Comparison of ENCODE assay signal across 8 cellular contexts in the genomic region with DNA sequence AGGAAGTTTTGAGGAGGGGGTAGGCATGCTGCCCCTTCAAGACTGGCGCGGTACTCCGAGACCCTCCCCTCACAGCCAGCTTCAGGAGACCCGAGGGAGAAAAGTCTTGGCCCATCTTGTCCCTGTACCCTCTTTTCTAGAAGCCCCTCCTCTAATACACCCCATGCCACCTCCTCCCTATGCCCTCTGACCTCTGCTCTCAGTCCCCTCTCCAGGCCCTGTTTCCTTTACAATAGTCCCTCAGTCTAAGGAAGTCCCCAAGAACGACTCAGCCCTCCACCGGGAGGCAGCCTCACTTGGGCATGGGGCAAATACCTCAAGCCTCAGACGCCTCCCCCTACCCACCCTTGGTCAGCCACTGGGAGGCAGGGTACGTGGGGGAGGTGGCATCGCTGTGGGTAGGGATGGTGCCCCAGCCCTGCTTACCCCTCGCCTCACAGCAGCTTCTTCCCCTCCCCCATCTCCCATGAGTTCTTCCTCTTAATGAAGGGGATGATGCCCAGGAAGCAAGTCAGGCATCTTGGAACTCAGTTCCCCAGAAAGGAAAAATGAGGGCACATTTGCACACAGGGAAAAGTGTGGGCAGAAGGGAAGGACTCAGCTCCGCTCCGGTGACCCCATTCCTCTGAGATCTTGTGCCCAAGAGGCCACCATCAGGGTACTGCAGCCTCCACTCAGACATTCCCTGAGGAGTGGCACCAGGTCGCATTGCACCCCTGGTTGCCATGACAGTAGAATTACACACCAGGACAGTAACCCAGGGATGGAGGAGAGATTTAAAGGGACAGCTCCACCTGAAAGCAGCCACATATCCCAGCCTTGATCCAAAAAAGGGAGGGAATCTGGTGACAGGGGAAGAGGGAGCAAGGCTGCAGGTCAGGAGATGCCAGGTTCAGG. TPM values are rescaled to one million over a fixed set of nuclear protein-coding genes. Genes with fewer than 3 reads are reported as not detected.
DNase-seq lines count a peak whose midpoint lies in the region; ATAC-seq and TF ChIP-seq lines count a peak whose summit lies in the region.

No MANE protein-coding gene starts in this region.

- BruUV-seq in A673 (replicated peaks; lab: Mats Ljungman, UMichigan) = no TSS peak

- CTCF ChIA-PET in A673 (lab: Charles Lee) = interaction anchor here (0.6 kb wide), 2 partner anchors 240 to 310 kb away, joined by 4 to 5 read pairs; no protein-coding TSS in a partner anchor

- POLR2A ChIA-PET in A673 (lab: Charles Lee; ENCODE audit: low non-redundant PET) = no interaction called here

- no peaks in the 10 kb centered on the region for H3K36me3 ChIP-seq in A673 (ENCODE audit: insufficient read depth, low read length, poor library complexity, severe bottlenecking)

- H3K27ac ChIP-seq in A673 (ENCODE audit: low read depth, low read length, poor library complexity, severe bottlenecking) = no peak overlapping the region

- ATAC-seq in HG02870 (IDR thresholded peaks at IDR 0.05; ENCODE audit: unreplicated experiment) = no peak
- ATAC-seq in HG03159 (IDR thresholded peaks at IDR 0.05; ENCODE audit: unreplicated experiment) = no peak

- intact Hi-C loops in A673 (cut with micrococcal nuclease; ENCODE audit: unreplicated experiment) = no loop called here

- peaks cover 4% of the 10 kb centered on the region for H3K4me1 ChIP-seq in A673 (ENCODE audit: insufficient read depth, low read length, poor library complexity, severe bottlenecking)
- peaks cover 14% of the 10 kb centered on the region for H3K4me1 ChIP-seq in mononuclear cell (ENCODE audit: insufficient read depth, low read length)

- no peak for TF ChIP-seq CTCF in A673 (conservative IDR thresholded peaks at IDR 0.05; ENCODE audit: low read depth, low read length)
- no peak for TF ChIP-seq CTCF in HFF-Myc (IDR thresholded peaks at IDR 0.05; ENCODE audit: low read depth, low read length, missing control alignments)
- no peak for TF ChIP-seq CTCF in astrocyte of the spinal cord (IDR thresholded peaks at IDR 0.05; ENCODE audit: low read depth, low read length)

- H3K27me3 ChIP-seq in A673 (replicated peaks; ENCODE audit: insufficient read depth, low read depth, low read length, poor library complexity) (no peaks in the 10 kb centered on the region), mononuclear cell (ENCODE audit: insufficient read depth, low read length) (peaks cover 21% of the 10 kb centered on the region)

- in situ Hi-C loops in astrocyte of the spinal cord (cut with HindIII; ENCODE audit: low sequenced_read_pairs) = no loop called here

- H3K9me3 ChIP-seq in A673 (ENCODE audit: low read depth, low read length, poor library complexity, severe bottlenecking) (no peaks in the 10 kb centered on the region), mononuclear cell (ENCODE audit: low read depth, low read length) (no peaks in the 10 kb centered on the region)

- no peak for DNase-seq in A673 (ENCODE audit: low spot score)
- DNase-seq in HFF-Myc (ENCODE audit: extremely low read depth, low read depth) = no peak
- no peak for DNase-seq in astrocyte of the spinal cord (ENCODE audit: low read depth, low spot score)
- no peak for DNase-seq in inferior parietal cortex (ENCODE audit: extremely low spot score)
- no peak for DNase-seq in dedifferentiated amniotic fluid mesenchymal stem cell (ENCODE audit: extremely low spot score)

- H3K4me3 ChIP-seq in A673 (ENCODE audit: low read depth, low read length, poor library complexity, severe bottlenecking) = peak overlapping the region; percentile 41
- peak overlapping the region; percentile 25 for H3K4me3 ChIP-seq in HFF-Myc (replicated peaks; ENCODE audit: low read depth, low read length)
- peak overlapping the region; percentile 33 for H3K4me3 ChIP-seq in astrocyte of the spinal cord (ENCODE audit: low read depth, low read length)
- peak overlapping the region; percentile 10 for H3K4me3 ChIP-seq in mononuclear cell (ENCODE audit: low read length)

RNA-seq across cellular contexts. Expression of gene MPP2, which starts 6.2 kb away (rescaled TPM):
- total RNA-seq in A673 (2021) (2.6 and 4.0 TPM in 2 replicates), mononuclear cell (1.4 TPM)

RNA-seq across cellular contexts. Expression of gene PPY, which starts 41.2 kb away (rescaled TPM):
- total RNA-seq in A673 (2021) (not detected in 2 replicates), mononuclear cell (not detected)

RNA-seq across cellular contexts. Expression of gene PYY, which starts 52.6 kb away (rescaled TPM):
- total RNA-seq in A673 (2021) = not detected in 2 replicates
- total RNA-seq in mononuclear cell = not detected

RNA-seq across cellular contexts. Expression of gene CD300LG, which starts 54.1 kb away (rescaled TPM):
- not detected in 2 replicates for total RNA-seq in A673 (2021)
- total RNA-seq in mononuclear cell = not detected
